In the genomic region with DNA sequence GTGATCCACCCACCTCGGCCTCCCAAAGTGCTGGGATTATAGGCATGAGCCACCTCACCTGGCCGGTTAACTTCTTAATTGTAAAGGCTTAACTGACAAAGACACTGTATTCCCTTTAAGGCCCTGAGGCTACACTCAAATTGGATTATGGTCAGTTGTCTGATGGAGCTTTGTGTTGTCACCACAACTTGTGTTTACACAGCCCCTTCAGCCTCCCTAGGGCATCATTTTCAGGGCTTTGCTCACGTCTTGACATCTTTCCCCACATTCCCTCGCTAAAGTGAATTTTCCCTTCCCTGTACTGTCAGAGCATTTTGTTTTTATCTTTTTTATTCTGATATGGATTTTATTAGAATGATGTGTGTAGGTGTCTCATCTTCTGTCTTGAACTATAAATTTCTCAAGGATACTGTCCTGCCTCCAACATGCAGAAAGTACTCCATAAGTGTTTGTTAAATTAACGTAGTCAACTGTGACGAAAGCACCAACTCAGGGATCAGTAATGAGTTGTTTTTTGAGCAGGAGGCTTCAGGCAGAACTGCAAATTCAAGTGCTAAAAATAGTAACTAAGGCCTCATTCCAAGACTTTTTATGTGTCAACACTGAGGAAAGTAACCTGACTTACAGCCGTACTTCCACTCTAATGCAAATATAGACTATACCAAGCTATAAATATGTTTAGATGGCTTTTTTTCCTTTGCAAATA, we compare ENCODE assay signal across 11 cellular contexts.
A peak's percentile ranks its signal among the peaks of the same experiment; 100 is the strongest.
DNase-seq lines count a peak whose midpoint lies in the region; ATAC-seq, FAIRE-seq and TF ChIP-seq lines count a peak whose summit lies in the region.
"Had no signal": no experiment of that assay in that cellular context is flagged by ENCODE, and none has a peak within 500 bp of the region (broad histone marks: within the 10 kb centered on the region; RNA-seq: fewer than 3 reads in every experiment).

No MANE protein-coding gene starts in this region.

- BruUV-seq in OCI-LY7 (replicated peaks; lab: Mats Ljungman, UMichigan) = no TSS peak

- DNase-seq in AG08396 (ENCODE audit: low spot score) (peak; percentile 13), NCI-H69 (lab: John Stamatoyannopoulos, UW) (peak; percentile 82), fibroblast of lung (ENCODE audit: low read depth in 2 of 2) (peak; percentile 74 to 81), pancreas (no peak), OCI-LY7 (ENCODE audit: low spot score) (no peak), NCI-H2227 treated with DMSO at 0.1 percent for 48 hours (lab: John Stamatoyannopoulos, UW) (no peak)
- no peak for DNase-seq in activated CD4-positive, alpha-beta T cell treated with anti-CD3 and anti-CD28 coated beads, Interleukin-2, amount 10 ng/mL, durations not matched to agents 24 days and 14 days
- no peak for DNase-seq in stimulated activated naive B cell treated with anti-CD40 and anti-IgM and Interleukin-4, amounts not matched to agents 10 μg/mL and 1 μg/mL and 100 μg/mL, for 72 hours
- DNase-seq: KBM-7; naive thymus-derived CD4-positive, alpha-beta T cell had no signal

- peaks cover 19% of the 10 kb centered on the region for H3K79me2 ChIP-seq in fibroblast of lung (ENCODE audit: control insufficient read depth, insufficient read depth, low read length)
- H3K79me2 ChIP-seq in OCI-LY7 (ENCODE audit: insufficient read depth, low read depth, low read length) = no peaks in the 10 kb centered on the region

- no peaks in the 10 kb centered on the region for H3K36me3 Mint-ChIP-seq in activated CD4-positive, alpha-beta T cell treated with anti-CD3 and anti-CD28 coated beads, Interleukin-2, amount 10 ng/mL, durations not matched to agents 24 days and 14 days (ENCODE audit: low read depth)
- peaks cover 5 to 6% of the 10 kb centered on the region in 2 donors for H3K36me3 Mint-ChIP-seq in stimulated activated naive B cell treated with anti-CD40 and anti-IgM and Interleukin-4, amounts not matched to agents 10 μg/mL and 1 μg/mL and 100 μg/mL, for 72 hours

- no peaks in the 10 kb centered on the region for H3K4me1 Mint-ChIP-seq in activated CD4-positive, alpha-beta T cell treated with anti-CD3 and anti-CD28 coated beads, Interleukin-2, amount 10 ng/mL, durations not matched to agents 24 days and 14 days
- H3K4me1 Mint-ChIP-seq in stimulated activated naive B cell treated with anti-CD40 and anti-IgM and Interleukin-4, amounts not matched to agents 10 μg/mL and 1 μg/mL and 100 μg/mL, for 72 hours = peaks cover 16 to 29% of the 10 kb centered on the region in 2 donors

- TF ChIP-seq CTCF in fibroblast of lung (conservative IDR thresholded peaks at IDR 0.05 in 1 of 2, IDR thresholded peaks at IDR 0.05 in 1 of 2; ENCODE audit: low read depth in 1 of 2, low read length in 2 of 2) = no peak
- TF ChIP-seq CTCF in pancreas (IDR thresholded peaks at IDR 0.05) = no peak
- no peak for TF ChIP-seq CTCF in OCI-LY7 (conservative IDR thresholded peaks at IDR 0.05; ENCODE audit: low read length)

- H3K4me1 ChIP-seq in fibroblast of lung (ENCODE audit: control insufficient read depth, extremely low read depth, insufficient read depth, low read length) = peaks cover 7% of the 10 kb centered on the region
- H3K4me1 ChIP-seq in pancreas = peaks cover 4 to 8% (median 5%) of the 10 kb centered on the region in 3 donors
- H3K4me1 ChIP-seq in OCI-LY7 (ENCODE audit: insufficient read depth, low read length, poor library complexity, severe bottlenecking) = no peaks in the 10 kb centered on the region

- no peak overlapping the region for H3K4me3 Mint-ChIP-seq in activated CD4-positive, alpha-beta T cell treated with anti-CD3 and anti-CD28 coated beads, Interleukin-2, amount 10 ng/mL, durations not matched to agents 24 days and 14 days
- H3K4me3 Mint-ChIP-seq in stimulated activated naive B cell treated with anti-CD40 and anti-IgM and Interleukin-4, amounts not matched to agents 10 μg/mL and 1 μg/mL and 100 μg/mL, for 72 hours = no peak overlapping the region
- H3K4me3 Mint-ChIP-seq: naive thymus-derived CD4-positive, alpha-beta T cell had no signal

- peak; percentile 9 for FAIRE-seq in pancreas (lab: Jason Lieb, UNC)

- H3K9ac ChIP-seq in fibroblast of lung (ENCODE audit: insufficient read depth, low read length) = no peak overlapping the region

- no peaks in the 10 kb centered on the region for H4K20me1 ChIP-seq in fibroblast of lung (ENCODE audit: control insufficient read depth, extremely low read depth, insufficient read depth, low read length)
- no peaks in the 10 kb centered on the region for H4K20me1 ChIP-seq in OCI-LY7 (ENCODE audit: insufficient read depth, low read length)

- POLR2A ChIA-PET in OCI-LY7 (lab: Charles Lee) = no interaction called here

- ATAC-seq in pancreas = peak; percentile 53 to 90 (median 76)
- no peak for ATAC-seq in stimulated activated naive B cell treated with anti-CD40 and anti-IgM and Interleukin-4, amounts not matched to agents 10 μg/mL and 1 μg/mL and 100 μg/mL, for 72 hours (replicated peaks)
- ATAC-seq: naive thymus-derived CD4-positive, alpha-beta T cell had no signal

- no peak overlapping the region for H3K27ac Mint-ChIP-seq in activated CD4-positive, alpha-beta T cell treated with anti-CD3 and anti-CD28 coated beads, Interleukin-2, amount 10 ng/mL, durations not matched to agents 24 days and 14 days
- no peak overlapping the region for H3K27ac Mint-ChIP-seq in stimulated activated naive B cell treated with anti-CD40 and anti-IgM and Interleukin-4, amounts not matched to agents 10 μg/mL and 1 μg/mL and 100 μg/mL, for 72 hours
- H3K27ac Mint-ChIP-seq: naive thymus-derived CD4-positive, alpha-beta T cell had no signal

- H3K27ac ChIP-seq in fibroblast of lung (ENCODE audit: insufficient read depth, low read length) (no peak overlapping the region), pancreas (peak overlapping the region in 1 of 4 donors; percentile 48), OCI-LY7 (ENCODE audit: low read depth, low read length, poor library complexity, severe bottlenecking) (no peak overlapping the region)
- H3K27ac ChIP-seq: epithelial cell of prostate had no signal

- H3K36me3 ChIP-seq in fibroblast of lung (ENCODE audit: control insufficient read depth, insufficient read depth, low read length) (peaks cover 16% of the 10 kb centered on the region), pancreas (peaks cover 0 to 31% (median 0%) of the 10 kb centered on the region in 3 donors), OCI-LY7 (ENCODE audit: insufficient read depth, low read length) (no peaks in the 10 kb centered on the region)

- H3K27me3 ChIP-seq in fibroblast of lung (ENCODE audit: control insufficient read depth, insufficient read depth, low read length) (no peaks in the 10 kb centered on the region), pancreas (no peaks in the 10 kb centered on the region)

- no peak overlapping the region for H3K4me3 ChIP-seq in fibroblast of lung (replicated peaks in 1 of 4; ENCODE audit: control extremely low read depth in 1 of 4, insufficient read depth in 1 of 4, low read depth in 3 of 4, low read length in 4 of 4)
- H3K4me3 ChIP-seq in pancreas = no peak overlapping the region
- H3K4me3 ChIP-seq in OCI-LY7 (ENCODE audit: low read depth, low read length, poor library complexity, severe bottlenecking) = no peak overlapping the region

- WGBS in pancreas, 2 donors = 48 to 54% methylated on average over 7 of the region's 7 CpGs

- H3K4me2 ChIP-seq in fibroblast of lung (ENCODE audit: extremely low read depth, insufficient read depth, low read length) (no peak overlapping the region), OCI-LY7 (ENCODE audit: low read length) (no peak overlapping the region)

- H3K9me2 ChIP-seq in OCI-LY7 (ENCODE audit: insufficient read depth, low read length) = no peaks in the 10 kb centered on the region

- H3K9me3 ChIP-seq in fibroblast of lung (ENCODE audit: control insufficient read depth, insufficient read depth, low read depth, low read length) (no peaks in the 10 kb centered on the region), pancreas (no peaks in the 10 kb centered on the region), OCI-LY7 (ENCODE audit: low read length) (no peaks in the 10 kb centered on the region)

- no peak overlapping the region for H2AFZ ChIP-seq in fibroblast of lung (ENCODE audit: low read length)
- H2AFZ ChIP-seq in OCI-LY7 (ENCODE audit: low read length) = no peak overlapping the region

- CTCF ChIA-PET in OCI-LY7 (lab: Charles Lee; ENCODE audit: unreplicated experiment) = no interaction called here

- intact Hi-C loops in pancreas (cut with DNase I) (no loop called here), OCI-LY7 (cut with micrococcal nuclease; ENCODE audit: unreplicated experiment) (no loop called here)
- intact Hi-C loops in activated CD4-positive, alpha-beta T cell treated with anti-CD3 and anti-CD28 coated beads, Interleukin-2, amount 10 ng/mL, durations not matched to agents 24 days and 14 days (cut with micrococcal nuclease) = no loop called here

- H3K27me3 Mint-ChIP-seq in activated CD4-positive, alpha-beta T cell treated with anti-CD3 and anti-CD28 coated beads, Interleukin-2, amount 10 ng/mL, durations not matched to agents 24 days and 14 days = no peaks in the 10 kb centered on the region
- no peaks in the 10 kb centered on the region for H3K27me3 Mint-ChIP-seq in stimulated activated naive B cell treated with anti-CD40 and anti-IgM and Interleukin-4, amounts not matched to agents 10 μg/mL and 1 μg/mL and 100 μg/mL, for 72 hours
- H3K27me3 Mint-ChIP-seq: naive thymus-derived CD4-positive, alpha-beta T cell had no signal

- no peaks in the 10 kb centered on the region for H3K9me3 Mint-ChIP-seq in activated CD4-positive, alpha-beta T cell treated with anti-CD3 and anti-CD28 coated beads, Interleukin-2, amount 10 ng/mL, durations not matched to agents 24 days and 14 days
- H3K9me3 Mint-ChIP-seq in stimulated activated naive B cell treated with anti-CD40 and anti-IgM and Interleukin-4, amounts not matched to agents 10 μg/mL and 1 μg/mL and 100 μg/mL, for 72 hours = no peaks in the 10 kb centered on the region

Comparison
In these comparisons a context has a peak if more than half of its experiments do, and no peak if none do; other contexts are left out.
1. DNase-seq: peak in AG08396 (single experiment), NCI-H69 (single experiment) and fibroblast of lung (2 of 2); none in pancreas (0 of 6), OCI-LY7 (single experiment), NCI-H2227 treated with DMSO at 0.1 percent for 48 hours (single experiment), activated CD4-positive, alpha-beta T cell treated with anti-CD3 and anti-CD28 coated beads, Interleukin-2, amount 10 ng/mL, durations not matched to agents 24 days and 14 days (single experiment) and stimulated activated naive B cell treated with anti-CD40 and anti-IgM and Interleukin-4, amounts not matched to agents 10 μg/mL and 1 μg/mL and 100 μg/mL, for 72 hours (single experiment).
2. ATAC-seq: peak in pancreas (4 of 4); none in stimulated activated naive B cell treated with anti-CD40 and anti-IgM and Interleukin-4, amounts not matched to agents 10 μg/mL and 1 μg/mL and 100 μg/mL, for 72 hours (0 of 2).